ENCODE assay signal across 8 cellular contexts in genomic region chr2:96556441-96557330, GRCh38. TPM values are rescaled to one million over a fixed set of nuclear protein-coding genes. Genes with fewer than 3 reads are reported as not detected.
DNase-seq lines count a peak whose midpoint lies in the region; ATAC-seq and TF ChIP-seq lines count a peak whose summit lies in the region.

No MANE protein-coding gene starts in this region.

- TF ChIP-seq CTCF in natural killer cell (IDR thresholded peaks at IDR 0.05), result no peak
- no peak for TF ChIP-seq CTCF in kidney epithelial cell (IDR thresholded peaks at IDR 0.05; ENCODE audit: insufficient read depth, low read length, poor library complexity, severe bottlenecking)
- TF ChIP-seq CTCF in dorsolateral prefrontal cortex (IDR thresholded peaks at IDR 0.05 in 54 of 56, conservative IDR thresholded peaks at IDR 0.05 in 2 of 56; ENCODE audit: low read depth in 1 of 56, partially characterized antibody in 56 of 56), result no peak
- no peak for TF ChIP-seq CTCF in WERI-Rb-1 (IDR thresholded peaks at IDR 0.05; ENCODE audit: low read depth, low read length)

- H3K9me3 Mint-ChIP-seq in natural killer cell treated with Interleukin-12 subunit alpha and Interleukin-12 subunit beta and Interleukin-15 and Interleukin-18, amount 100 ng/mL, for 72 hours, result no peaks in the 10 kb centered on the region
- H3K9me3 Mint-ChIP-seq in natural killer cell, result no peaks in the 10 kb centered on the region

- no peaks in the 10 kb centered on the region for H3K36me3 Mint-ChIP-seq in natural killer cell treated with Interleukin-12 subunit alpha and Interleukin-12 subunit beta and Interleukin-15 and Interleukin-18, amount 100 ng/mL, for 72 hours
- no peaks in the 10 kb centered on the region for H3K36me3 Mint-ChIP-seq in natural killer cell

- H3K27ac ChIP-seq in dorsolateral prefrontal cortex, result no peak overlapping the region
- no peak overlapping the region for H3K27ac ChIP-seq in WERI-Rb-1

- peak; percentile 89 to 91 for ATAC-seq in natural killer cell treated with Interleukin-12 subunit alpha and Interleukin-12 subunit beta and Interleukin-15 and Interleukin-18, amount 100 ng/mL, for 72 hours
- ATAC-seq in natural killer cell, result no peak
- no peak for ATAC-seq in GM21723 (IDR thresholded peaks at IDR 0.05; ENCODE audit: unreplicated experiment)
- ATAC-seq in HG03097 (IDR thresholded peaks at IDR 0.05; ENCODE audit: low FRiP score, unreplicated experiment), result no peak

- no peak overlapping the region for H3K4me3 ChIP-seq in kidney epithelial cell (ENCODE audit: low read depth, low read length)
- H3K4me3 ChIP-seq in dorsolateral prefrontal cortex, result no peak overlapping the region
- no peak overlapping the region for H3K4me3 ChIP-seq in WERI-Rb-1 (ENCODE audit: low read depth, low read length)

- peak; percentile 83 for DNase-seq in natural killer cell treated with Interleukin-12 subunit alpha and Interleukin-12 subunit beta and Interleukin-15 and Interleukin-18, amount 100 ng/mL, for 72 hours (ENCODE audit: low spot score)
- DNase-seq in natural killer cell, result no peak
- peak; percentile 80 for DNase-seq in activated CD8-positive, alpha-beta memory T cell treated with anti-CD3 and anti-CD28 coated beads, Interleukin-2, amount 50 U/mL, for 48 hours
- DNase-seq in kidney epithelial cell (ENCODE audit: low read depth), result peak; percentile 98
- no peak for DNase-seq in dorsolateral prefrontal cortex
- DNase-seq in WERI-Rb-1, result no peak

- H3K4me3 Mint-ChIP-seq in natural killer cell treated with Interleukin-12 subunit alpha and Interleukin-12 subunit beta and Interleukin-15 and Interleukin-18, amount 100 ng/mL, for 72 hours, result peak overlapping the region; percentile 44
- H3K4me3 Mint-ChIP-seq in natural killer cell, result no peak overlapping the region

- no peaks in the 10 kb centered on the region for H3K27me3 ChIP-seq in kidney epithelial cell (ENCODE audit: control insufficient read depth, insufficient read depth, low read length)
- no peaks in the 10 kb centered on the region for H3K27me3 ChIP-seq in dorsolateral prefrontal cortex
- H3K27me3 ChIP-seq in WERI-Rb-1 (ENCODE audit: insufficient read depth, low read depth, severe bottlenecking), result no peaks in the 10 kb centered on the region

- H3K27ac Mint-ChIP-seq in natural killer cell treated with Interleukin-12 subunit alpha and Interleukin-12 subunit beta and Interleukin-15 and Interleukin-18, amount 100 ng/mL, for 72 hours, result peak overlapping the region; percentile 41 to 69
- H3K27ac Mint-ChIP-seq in natural killer cell, result peak overlapping the region in 1 of 2 donors; percentile 24

- H3K36me3 ChIP-seq in kidney epithelial cell (ENCODE audit: control insufficient read depth, insufficient read depth, low read length) (no peaks in the 10 kb centered on the region), WERI-Rb-1 (no peaks in the 10 kb centered on the region)

- intact Hi-C loops in natural killer cell (cut with micrococcal nuclease), result no loop called here
- intact Hi-C loops in dorsolateral prefrontal cortex (cut with DNase I), result no loop called here

- no peaks in the 10 kb centered on the region for H3K9me3 ChIP-seq in WERI-Rb-1 (ENCODE audit: severe bottlenecking)

- H3K4me1 Mint-ChIP-seq in natural killer cell treated with Interleukin-12 subunit alpha and Interleukin-12 subunit beta and Interleukin-15 and Interleukin-18, amount 100 ng/mL, for 72 hours (ENCODE audit: low read depth in 2 of 2), result peaks cover 15 to 31% of the 10 kb centered on the region in 2 donors
- peaks cover 5 to 28% of the 10 kb centered on the region in 2 donors for H3K4me1 Mint-ChIP-seq in natural killer cell

- no peaks in the 10 kb centered on the region for H3K27me3 Mint-ChIP-seq in natural killer cell treated with Interleukin-12 subunit alpha and Interleukin-12 subunit beta and Interleukin-15 and Interleukin-18, amount 100 ng/mL, for 72 hours
- no peaks in the 10 kb centered on the region for H3K27me3 Mint-ChIP-seq in natural killer cell (ENCODE audit: low read depth in 2 of 2)

RNA-seq across cellular contexts. Expression of gene ARID5A, which starts 20.1 kb away (rescaled TPM):
- total RNA-seq in natural killer cell treated with Interleukin-12 subunit alpha and Interleukin-12 subunit beta and Interleukin-15 and Interleukin-18, amount 100 ng/mL, for 72 hours, result 100 to 1,000 TPM in 1 of 2 donors, 10 to 100 TPM in 1; 81.4 to 115 TPM
- total RNA-seq in natural killer cell (100 to 1,000 TPM in 2 of 3 donors, 10 to 100 TPM in 1; 90.9 to 117 (median 114) TPM), kidney epithelial cell (38.8 and 41.1 TPM in 2 replicates), dorsolateral prefrontal cortex (10 to 100 TPM in 119 of 120 experiments, 1 to 10 TPM in 1; 9.3 to 61.4 (median 19.7) TPM)

RNA-seq across cellular contexts. Expression of gene NEURL3, which starts 51.5 kb away (rescaled TPM):
- total RNA-seq in natural killer cell treated with Interleukin-12 subunit alpha and Interleukin-12 subunit beta and Interleukin-15 and Interleukin-18, amount 100 ng/mL, for 72 hours, result under 1 TPM in 1 of 2 donors, not detected in 1; 0.64 TPM
- total RNA-seq in natural killer cell, result not detected
- 16.8 and 18.6 TPM in 2 replicates for total RNA-seq in kidney epithelial cell
- total RNA-seq in dorsolateral prefrontal cortex, result 1 to 10 TPM in 43 of 120 experiments, under 1 TPM in 72, not detected in 5; 0.26 to 2.6 (median 0.84) TPM

Comparison
In these comparisons a context has a peak if more than half of its experiments do, and no peak if none do; other contexts are left out.
1. ATAC-seq: peak in natural killer cell treated with Interleukin-12 subunit alpha and Interleukin-12 subunit beta and Interleukin-15 and Interleukin-18, amount 100 ng/mL, for 72 hours (2 of 2); none in natural killer cell (0 of 3), GM21723 (single experiment) and HG03097 (single experiment).
2. DNase-seq: peak in natural killer cell treated with Interleukin-12 subunit alpha and Interleukin-12 subunit beta and Interleukin-15 and Interleukin-18, amount 100 ng/mL, for 72 hours (single experiment), activated CD8-positive, alpha-beta memory T cell treated with anti-CD3 and anti-CD28 coated beads, Interleukin-2, amount 50 U/mL, for 48 hours (single experiment) and kidney epithelial cell (single experiment); none in natural killer cell (single experiment), dorsolateral prefrontal cortex (0 of 10) and WERI-Rb-1 (single experiment).